In genomic region chr3:72700106-72700505, GRCh38 we compare ENCODE assay signal across 29 cellular contexts.
"Had no signal": no experiment of that assay in that cellular context is flagged by ENCODE, and none has a peak within 500 bp of the region (broad histone marks: within the 10 kb centered on the region; RNA-seq: fewer than 3 reads in every experiment).

No MANE protein-coding gene starts in this region.

- DNase-seq: Kasumi-1, MM.1S, MV-4-11, NCI-H1048, NCI-H1105, NCI-H1417, NCI-H1436 treated with DMSO at 0.1 percent for 48 hours, NCI-H1694, NCI-H1930, NCI-H2081 treated with DMSO at 0.1 percent for 48 hours, NCI-H2171, NCI-H226, NCI-H446, NCI-H510A, NCI-H524 treated with DMSO at 0.1 percent for 48 hours, NCI-H69, NCI-H774, Right ventricle myocardium superior, RPMI8226, SIG-M5, SK-N-SH, SW 1271 had no signal

- H3K36me3 ChIP-seq: SJSA1 had no signal

- H3K36me3 Mint-ChIP-seq: IgD-negative memory B cell had no signal

- H3K4me3 ChIP-seq: K562, SJSA1 had no signal

- H3K4me3 Mint-ChIP-seq: IgD-negative memory B cell had no signal

- H3K9ac ChIP-seq: KMS-11, SK-N-SH had no signal

- H3K4me2 ChIP-seq: KMS-11, SK-N-SH had no signal

- H3K27me3 ChIP-seq: SJSA1 had no signal

- H3K27ac Mint-ChIP-seq: IgD-negative memory B cell had no signal

- H3K9me3 ChIP-seq: SJSA1, SK-N-SH had no signal

- H3K9me3 Mint-ChIP-seq: IgD-negative memory B cell had no signal

- ATAC-seq: K562 had no signal

- FAIRE-seq: HTR-8/SVneo, K562, RCC 7860 had no signal

- H3K27ac ChIP-seq: HL-60, KMS-11, SJSA1 had no signal
